Comparison of ENCODE assay signal across 19 cellular contexts in genomic region chr11:2828585-2829330, GRCh38. TPM values are rescaled to one million over a fixed set of nuclear protein-coding genes. Genes with fewer than 3 reads are reported as not detected.
DNase-seq lines count a peak whose midpoint lies in the region; ATAC-seq and TF ChIP-seq lines count a peak whose summit lies in the region.
"Had no signal": no experiment of that assay in that cellular context is flagged by ENCODE, and none has a peak within 500 bp of the region (broad histone marks: within the 10 kb centered on the region; RNA-seq: fewer than 3 reads in every experiment).

No MANE protein-coding gene starts in this region.

- H3K4me1 ChIP-seq in gastrocnemius medialis (peaks cover 28 to 34% of the 10 kb centered on the region in 2 donors), upper lobe of left lung (peaks cover 28 to 54% (median 51%) of the 10 kb centered on the region in 4 donors)
- H3K4me1 ChIP-seq: BE2C had no signal

- intact Hi-C loops in left ventricle myocardium superior (cut with micrococcal nuclease) (no loop called here), gastrocnemius medialis (cut with DNase I; ENCODE audit: low total_unique reads) (no loop called here)

- no peak for DNase-seq in T-helper 2 cell treated with Interferon-gamma antibody and Interleukin-4, amounts not matched to agents 5 μg/mL and 100 μg/mL, for 36 hours (ENCODE audit: low spot score)
- no peak for DNase-seq in T-helper 2 cell
- DNase-seq in WTC11 (ENCODE audit: low spot score) = no peak
- peak; percentile 21 for DNase-seq in left ventricle myocardium superior
- no peak for DNase-seq in gastrocnemius medialis
- no peak for DNase-seq in NCI-H1436 treated with DMSO at 0.1 percent for 48 hours (lab: John Stamatoyannopoulos, UW)
- no peak for DNase-seq in upper lobe of left lung
- no peak for DNase-seq in cerebellar nuclear complex (lab: John Stamatoyannopoulos, UW)
- DNase-seq: 8988T, BE2C, DND-41, KG1, NCI-H1417 treated with DMSO at 0.1 percent for 48 hours, NCI-H2029 treated with DMSO at 0.1 percent for 48 hours, NCI-H510A treated with DMSO at 0.1 percent for 48 hours, NCI-H82 had no signal

- peak overlapping the region; percentile 21 for H3K27ac Mint-ChIP-seq in T-helper 2 cell treated with Interferon-gamma antibody and Interleukin-4, amounts not matched to agents 5 μg/mL and 100 μg/mL, for 36 hours
- H3K27ac Mint-ChIP-seq in WTC11 = no peak overlapping the region
- H3K27ac Mint-ChIP-seq: GM23338 had no signal

- ATAC-seq in WTC11 = no peak
- no peak for ATAC-seq in left ventricle myocardium superior
- no peak for ATAC-seq in gastrocnemius medialis
- ATAC-seq in upper lobe of left lung (ENCODE audit: low FRiP score in 2 of 2) = no peak
- ATAC-seq: GM12878, GM23338 had no signal

- no peaks in the 10 kb centered on the region for H3K36me3 ChIP-seq in gastrocnemius medialis
- H3K36me3 ChIP-seq in upper lobe of left lung = no peaks in the 10 kb centered on the region
- H3K36me3 ChIP-seq: BE2C had no signal

- no peak overlapping the region for H3K4me3 ChIP-seq in gastrocnemius medialis
- H3K4me3 ChIP-seq in upper lobe of left lung = no peak overlapping the region
- H3K4me3 ChIP-seq: GM12878, GM23338, SK-N-MC had no signal

- CTCF ChIA-PET in WTC11 (lab: Charles Lee) = no interaction called here

- in situ Hi-C loops in gastrocnemius medialis (cut with MboI; ENCODE audit: low sequenced_read_pairs in 4 of 4) = no loop called here

- no peak for TF ChIP-seq EP300 in upper lobe of left lung (IDR thresholded peaks at IDR 0.05)

- 74 to 77% methylated on average over 4 of the region's 4 CpGs for WGBS in upper lobe of left lung, 2 donors

- H3K27ac ChIP-seq in gastrocnemius medialis (peak overlapping the region; percentile 47 to 80 (median 64)), upper lobe of left lung (peak overlapping the region in 2 of 4 donors; percentile 36 to 42)
- H3K27ac ChIP-seq: SK-N-MC had no signal

- TF ChIP-seq POLR2A in gastrocnemius medialis (IDR thresholded peaks at IDR 0.05) (no peak), upper lobe of left lung (IDR thresholded peaks at IDR 0.05) (no peak)

- no peaks in the 10 kb centered on the region for H3K27me3 Mint-ChIP-seq in T-helper 2 cell treated with Interferon-gamma antibody and Interleukin-4, amounts not matched to agents 5 μg/mL and 100 μg/mL, for 36 hours (ENCODE audit: low read depth)
- peaks cover 50% of the 10 kb centered on the region for H3K27me3 Mint-ChIP-seq in WTC11 (ENCODE audit: low read depth)

- TF ChIP-seq CTCF in WTC11 (IDR thresholded peaks at IDR 0.05) (no peak), gastrocnemius medialis (IDR thresholded peaks at IDR 0.05 in 4 of 5, conservative IDR thresholded peaks at IDR 0.05 in 1 of 5) (no peak), upper lobe of left lung (IDR thresholded peaks at IDR 0.05) (no peak)

- H3K27me3 ChIP-seq in gastrocnemius medialis = no peaks in the 10 kb centered on the region
- no peaks in the 10 kb centered on the region for H3K27me3 ChIP-seq in upper lobe of left lung
- H3K27me3 ChIP-seq: BE2C had no signal

- H3K4me3 Mint-ChIP-seq in T-helper 2 cell treated with Interferon-gamma antibody and Interleukin-4, amounts not matched to agents 5 μg/mL and 100 μg/mL, for 36 hours = no peak overlapping the region
- no peak overlapping the region for H3K4me3 Mint-ChIP-seq in WTC11
- H3K4me3 Mint-ChIP-seq: GM23338 had no signal

- H3K4me1 Mint-ChIP-seq in T-helper 2 cell treated with Interferon-gamma antibody and Interleukin-4, amounts not matched to agents 5 μg/mL and 100 μg/mL, for 36 hours (ENCODE audit: low read depth) = no peaks in the 10 kb centered on the region
- peaks cover 12% of the 10 kb centered on the region for H3K4me1 Mint-ChIP-seq in WTC11

- no peaks in the 10 kb centered on the region for H3K9me3 ChIP-seq in gastrocnemius medialis
- no peaks in the 10 kb centered on the region for H3K9me3 ChIP-seq in upper lobe of left lung
- H3K9me3 ChIP-seq: BE2C had no signal

- no peaks in the 10 kb centered on the region for H3K36me3 Mint-ChIP-seq in T-helper 2 cell treated with Interferon-gamma antibody and Interleukin-4, amounts not matched to agents 5 μg/mL and 100 μg/mL, for 36 hours (ENCODE audit: low read depth)
- peaks cover 21% of the 10 kb centered on the region for H3K36me3 Mint-ChIP-seq in WTC11

- H3K9me3 Mint-ChIP-seq in T-helper 2 cell treated with Interferon-gamma antibody and Interleukin-4, amounts not matched to agents 5 μg/mL and 100 μg/mL, for 36 hours = peaks cover 19% of the 10 kb centered on the region
- H3K9me3 Mint-ChIP-seq in WTC11 = peaks cover 22% of the 10 kb centered on the region

- POLR2A ChIA-PET in WTC11 (lab: Charles Lee) = no interaction called here

TF ChIP-seq in WTC11, 78 proteins besides CTCF, POLR2A, EP300 and RAD21:
- TF ChIP-seq ETV6 (CRISPR knock-in tag; IDR thresholded peaks at IDR 0.05) (no peak), GTF2I (CRISPR knock-in tag; conservative IDR thresholded peaks at IDR 0.05) (peak; percentile 87)

RNA-seq across cellular contexts. Expression of gene CDKN1C, which starts 56.8 kb away (rescaled TPM):
- total RNA-seq in WTC11 (2021) (25.0 to 35.0 TPM (median 32.4 TPM) in 3 replicates), left ventricle myocardium superior (42.0 TPM), gastrocnemius medialis (10 to 100 TPM; 22.0 to 56.9 (median 38.5) TPM), upper lobe of left lung (10 to 100 TPM; 23.4 to 71.9 (median 33.6) TPM)
